30 cellular contexts compared by ENCODE assay signal in the genomic region with DNA sequence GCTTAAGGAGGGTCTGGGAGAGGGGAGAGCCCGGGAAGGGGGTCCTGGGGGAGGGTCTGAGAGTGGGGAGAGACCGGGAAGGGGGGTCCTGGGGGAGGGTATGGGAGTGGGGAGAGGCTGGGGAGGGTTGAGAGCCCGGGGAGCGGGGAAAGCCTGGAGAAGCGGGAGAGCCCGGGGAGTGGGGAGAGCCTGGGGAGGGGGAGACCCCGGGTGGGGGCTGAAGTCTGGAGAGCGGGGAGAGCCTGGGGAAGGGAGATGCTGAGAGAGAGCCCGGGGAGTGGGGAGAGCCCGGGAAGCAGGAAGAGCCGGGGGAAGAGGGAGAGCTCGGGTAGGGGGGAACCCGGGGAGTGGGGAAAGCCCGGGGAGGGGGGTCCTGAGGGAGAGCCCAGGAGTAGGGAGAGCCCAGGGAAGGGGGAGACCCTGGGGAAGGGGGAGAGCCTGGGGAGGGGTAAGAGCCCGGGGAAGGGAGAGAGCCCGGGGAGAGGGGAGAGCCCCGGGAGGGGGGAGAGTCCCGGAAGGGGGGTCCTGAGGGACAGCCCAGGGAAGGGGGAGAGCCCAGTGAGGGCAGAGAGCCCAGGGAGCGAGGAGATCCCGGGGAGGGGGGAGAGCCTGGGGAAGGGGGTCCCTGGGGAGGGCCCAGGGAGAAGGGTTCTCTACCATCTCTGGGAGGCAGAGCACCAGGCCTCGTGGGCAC.
"Had no signal": no experiment of that assay in that cellular context is flagged by ENCODE, and none has a peak within 500 bp of the region (broad histone marks: within the 10 kb centered on the region; RNA-seq: fewer than 3 reads in every experiment).

No MANE protein-coding gene starts in this region.

- H3K9ac ChIP-seq: KMS-11, SK-N-SH had no signal

- H3K36me3 Mint-ChIP-seq: activated naive CD8-positive, alpha-beta T cell treated with anti-CD3 and anti-CD28 coated beads, Interleukin-2, amount 10 ng/mL, durations not matched to agents 7 days and 5 days had no signal

- DNase-seq: activated CD4-positive, alpha-beta memory T cell treated with anti-CD3 and anti-CD28 coated beads, Interleukin-2, amount 10 ng/mL, durations not matched to agents 7 days and 5 days; activated CD4-positive, alpha-beta T cell treated with anti-CD3 and anti-CD28 coated beads, Interleukin-2, amount 50 U/mL, for 1 hour; activated CD4-positive, CD25-positive, alpha-beta regulatory T cell; activated CD8-positive, alpha-beta memory T cell treated with anti-CD3 and anti-CD28 coated beads, Interleukin-2, amount 50 U/mL, for 4 hours; activated gamma-delta T cell treated with Interleukin-2 at 50 U/mL for 16 hours; activated naive CD4-positive, alpha-beta T cell treated with anti-CD3 and anti-CD28 coated beads, Interleukin-2, amount 50 U/mL, for 16 hours; activated naive CD8-positive, alpha-beta T cell treated with anti-CD3 and anti-CD28 coated beads, Interleukin-2, amount 10 ng/mL, durations not matched to agents 7 days and 5 days; activated T-cell treated with anti-CD3 and anti-CD28 coated beads, Interleukin-2, amount 50 U/mL, for 72 hours; adrenal gland; anterior cingulate cortex; MG63; MV-4-11; NCI-H1105; NCI-H1436; NCI-H1694 treated with DMSO at 0.1 percent for 48 hours; NCI-H2029 treated with DMSO at 0.1 percent for 48 hours; NCI-H345; NCI-H510A; NCI-H69; NK-92 treated with Interleukin-12 subunit alpha and Interleukin-12 subunit beta, amount 100 ng/mL, for 24 hours; OCI-M1; RPMI8226; SJCRH30; SK-N-SH; T-helper 1 cell had no signal

- H3K4me1 Mint-ChIP-seq: activated CD4-positive, alpha-beta memory T cell treated with anti-CD3 and anti-CD28 coated beads, Interleukin-2, amount 10 ng/mL, durations not matched to agents 7 days and 5 days; activated naive CD8-positive, alpha-beta T cell treated with anti-CD3 and anti-CD28 coated beads, Interleukin-2, amount 10 ng/mL, durations not matched to agents 7 days and 5 days had no signal

- H3K9me3 ChIP-seq: adrenal gland, MG63, SJCRH30, SK-N-SH had no signal

- H3K9me3 Mint-ChIP-seq: activated CD4-positive, alpha-beta memory T cell treated with anti-CD3 and anti-CD28 coated beads, Interleukin-2, amount 10 ng/mL, durations not matched to agents 7 days and 5 days; activated naive CD8-positive, alpha-beta T cell treated with anti-CD3 and anti-CD28 coated beads, Interleukin-2, amount 10 ng/mL, durations not matched to agents 7 days and 5 days; activated T-cell treated with anti-CD3 and anti-CD28 coated beads, Interleukin-2, amount 50 U/mL, for 72 hours; activated T-helper 2 cell treated with anti-CD3 and anti-CD28 coated beads, Interferon-gamma antibody, Interleukin-2, Interleukin-4, amounts not matched to agents 10 μg/mL and 5 μg/mL and 100 μg/mL, durations not matched to agents 14 hours and 24 hours and 36 hours had no signal

- H3K9me2 ChIP-seq: SK-N-SH had no signal

- H3K27me3 ChIP-seq: adrenal gland, MG63, SJCRH30 had no signal

- H3K27ac Mint-ChIP-seq: activated CD4-positive, alpha-beta memory T cell treated with anti-CD3 and anti-CD28 coated beads, Interleukin-2, amount 10 ng/mL, durations not matched to agents 7 days and 5 days; activated naive CD8-positive, alpha-beta T cell treated with anti-CD3 and anti-CD28 coated beads, Interleukin-2, amount 10 ng/mL, durations not matched to agents 7 days and 5 days; activated T-helper 2 cell treated with anti-CD3 and anti-CD28 coated beads, Interferon-gamma antibody, Interleukin-2, Interleukin-4, amounts not matched to agents 10 μg/mL and 5 μg/mL and 100 μg/mL, durations not matched to agents 14 hours and 24 hours and 36 hours had no signal

- H3K27ac ChIP-seq: adrenal gland, KMS-11, SJCRH30, VCaP had no signal

- H3K4me3 ChIP-seq: adrenal gland, MG63, SJCRH30 had no signal

- ATAC-seq: activated T-cell treated with anti-CD3 and anti-CD28 coated beads, Interleukin-2, amount 50 U/mL, for 72 hours; Panc1; Right ventricle myocardium inferior had no signal

- H3K36me3 ChIP-seq: adrenal gland, MG63, SJCRH30 had no signal

- H3K4me3 Mint-ChIP-seq: activated CD4-positive, alpha-beta memory T cell treated with anti-CD3 and anti-CD28 coated beads, Interleukin-2, amount 10 ng/mL, durations not matched to agents 7 days and 5 days; activated naive CD8-positive, alpha-beta T cell treated with anti-CD3 and anti-CD28 coated beads, Interleukin-2, amount 10 ng/mL, durations not matched to agents 7 days and 5 days; activated T-cell treated with anti-CD3 and anti-CD28 coated beads, Interleukin-2, amount 50 U/mL, for 72 hours had no signal

- H3K4me2 ChIP-seq: KMS-11, SK-N-SH had no signal

- H3K4me1 ChIP-seq: adrenal gland had no signal
